In the genomic region with DNA sequence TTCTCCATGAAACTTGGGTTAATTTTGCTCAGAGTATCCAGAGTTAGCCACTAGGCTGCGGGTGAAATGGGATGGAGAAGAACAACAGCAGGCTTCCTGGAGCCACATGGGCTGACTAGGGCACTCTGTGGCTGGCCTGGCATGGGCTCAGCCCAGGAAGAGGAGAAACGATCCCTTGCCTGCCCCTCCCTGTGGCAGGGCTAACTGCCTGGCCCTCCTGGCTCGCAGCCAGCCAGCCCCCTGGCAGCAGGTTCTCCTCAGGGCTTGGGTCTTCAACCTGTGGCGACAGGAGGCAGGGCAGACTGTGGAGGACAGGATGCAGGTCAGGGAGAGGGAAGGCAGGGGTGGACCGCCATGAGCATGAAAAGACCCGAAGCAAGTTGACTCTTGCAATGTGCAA, we compare ENCODE assay signal across 17 cellular contexts.
DNase-seq lines count a peak whose midpoint lies in the region; ATAC-seq and TF ChIP-seq lines count a peak whose summit lies in the region.
"Had no signal": no experiment of that assay in that cellular context is flagged by ENCODE, and none has a peak within 500 bp of the region (broad histone marks: within the 10 kb centered on the region; RNA-seq: fewer than 3 reads in every experiment).

No MANE protein-coding gene starts in this region.

- CTCF ChIA-PET in CD4-positive, alpha-beta T cell (lab: Charles Lee), result interaction anchor here (0.9 to 5.9 kb wide), 2 partner anchors 50 to 116 kb away, joined by 3 to 77 read pairs; no protein-coding TSS in a partner anchor
- CTCF ChIA-PET in T-cell (lab: Charles Lee), result interaction anchor here in 1 of 2 donors (0.6 to 4.7 kb wide), 2 partner anchors 50 to 106 kb away, joined by 3 to 55 read pairs; no protein-coding TSS in a partner anchor

- H3K4me3 ChIP-seq in effector memory CD4-positive, alpha-beta T cell (ENCODE audit: insufficient read depth, low read depth, low read length, poor library complexity, severe bottlenecking), result no peak overlapping the region
- H3K4me3 ChIP-seq: transverse colon had no signal

- H3K9me3 Mint-ChIP-seq in CD4-positive, alpha-beta T cell, result no peaks in the 10 kb centered on the region
- H3K9me3 Mint-ChIP-seq in T-cell, result no peaks in the 10 kb centered on the region

- H3K9me3 ChIP-seq in CD4-positive, alpha-beta T cell (ENCODE audit: control insufficient read depth, low read length), result no peaks in the 10 kb centered on the region
- no peaks in the 10 kb centered on the region for H3K9me3 ChIP-seq in effector memory CD4-positive, alpha-beta T cell (ENCODE audit: control insufficient read depth, low read length)
- H3K9me3 ChIP-seq: transverse colon had no signal

- H3K27ac ChIP-seq in CD4-positive, alpha-beta T cell (ENCODE audit: low read depth, low read length), result peak overlapping the region; percentile 57
- H3K27ac ChIP-seq in effector memory CD4-positive, alpha-beta T cell (ENCODE audit: insufficient read depth, low read length, poor library complexity, severe bottlenecking), result peak overlapping the region; percentile 74
- H3K27ac ChIP-seq: 22Rv1, transverse colon had no signal

- ATAC-seq in CD4-positive, alpha-beta T cell (ENCODE audit: poor library complexity), result no peak
- ATAC-seq in T-cell (replicated peaks in 1 of 4) (no peak), HG03135 (IDR thresholded peaks at IDR 0.05; ENCODE audit: unreplicated experiment) (no peak)

- TF ChIP-seq CTCF in CD4-positive, alpha-beta T cell (IDR thresholded peaks at IDR 0.05), result no peak

- intact Hi-C loops in CD4-positive, alpha-beta T cell (cut with DNase I, micrococcal nuclease), result loop anchor here (2.0 to 10.0 kb wide), 5 partner anchors 36 to 209 kb away; a partner anchor contains a TSS

- H3K36me3 Mint-ChIP-seq in CD4-positive, alpha-beta T cell (ENCODE audit: low read depth), result peaks cover 16% of the 10 kb centered on the region
- peaks cover 25% of the 10 kb centered on the region for H3K36me3 Mint-ChIP-seq in T-cell

- no peaks in the 10 kb centered on the region for H3K27me3 Mint-ChIP-seq in CD4-positive, alpha-beta T cell
- H3K27me3 Mint-ChIP-seq in T-cell, result no peaks in the 10 kb centered on the region

- H3K4me1 ChIP-seq in effector memory CD4-positive, alpha-beta T cell (ENCODE audit: control insufficient read depth, insufficient read depth, low read length, poor library complexity, severe bottlenecking), result peaks cover 74% of the 10 kb centered on the region

- no peak overlapping the region for H3K4me3 Mint-ChIP-seq in CD4-positive, alpha-beta T cell
- peak overlapping the region in 1 of 3 donors; percentile 75 for H3K4me3 Mint-ChIP-seq in T-cell

- no peaks in the 10 kb centered on the region for H3K36me3 ChIP-seq in effector memory CD4-positive, alpha-beta T cell (ENCODE audit: control insufficient read depth, insufficient read depth, low read length)
- H3K36me3 ChIP-seq: transverse colon had no signal

- POLR2A ChIA-PET in CD4-positive, alpha-beta T cell (lab: Charles Lee), result interaction anchor here (1.9 to 6.7 kb wide), 3 partner anchors 10 to 117 kb away, joined by 10 to 63 read pairs (median 14); a partner anchor contains a TSS
- POLR2A ChIA-PET in T-cell (lab: Charles Lee), result interaction anchor here in 1 of 2 donors (0.7 kb wide), 2 partner anchors 107 to 176 kb away, joined by 3 read pairs; no protein-coding TSS in a partner anchor

- DNase-seq in DMS79 (lab: John Stamatoyannopoulos, UW) (peak; percentile 42), DMS79 treated with DMSO at 0.1 percent for 48 hours (lab: John Stamatoyannopoulos, UW) (no peak), T-cell (peak in 1 of 34 experiments; percentile 12), amygdala (lab: John Stamatoyannopoulos, UW) (no peak), NCI-H1048 (lab: John Stamatoyannopoulos, UW) (no peak)
- no peak for DNase-seq in CD4-positive, alpha-beta T cell
- DNase-seq in effector memory CD4-positive, alpha-beta T cell, result no peak
- DNase-seq: C1 segment of cervical spinal cord; central memory CD4-positive, alpha-beta T cell; left cardiac atrium; NCI-H2029 treated with DMSO at 0.1 percent for 48 hours; NCI-H526 treated with DMSO at 0.1 percent for 48 hours; RPMI8226; stimulated activated naive CD4-positive, alpha-beta T cell treated with Interleukin-2 at 50 U/mL for 16 hours; transverse colon had no signal

- H3K4me1 Mint-ChIP-seq in CD4-positive, alpha-beta T cell (ENCODE audit: low read depth), result peaks cover 73% of the 10 kb centered on the region
- peaks cover 77 to 85% (median 85%) of the 10 kb centered on the region in 3 donors for H3K4me1 Mint-ChIP-seq in T-cell

- peak overlapping the region; percentile 88 for H3K27ac Mint-ChIP-seq in CD4-positive, alpha-beta T cell
- H3K27ac Mint-ChIP-seq in T-cell, result peak overlapping the region; percentile 98

- no peaks in the 10 kb centered on the region for H3K27me3 ChIP-seq in CD4-positive, alpha-beta T cell (ENCODE audit: control insufficient read depth, insufficient read depth, low read length)
- H3K27me3 ChIP-seq in effector memory CD4-positive, alpha-beta T cell (replicated peaks; ENCODE audit: control insufficient read depth, insufficient read depth, low read length, poor library complexity, severe bottlenecking), result no peaks in the 10 kb centered on the region
- H3K27me3 ChIP-seq: transverse colon had no signal
